17 cellular contexts compared by ENCODE assay signal in the genomic region with DNA sequence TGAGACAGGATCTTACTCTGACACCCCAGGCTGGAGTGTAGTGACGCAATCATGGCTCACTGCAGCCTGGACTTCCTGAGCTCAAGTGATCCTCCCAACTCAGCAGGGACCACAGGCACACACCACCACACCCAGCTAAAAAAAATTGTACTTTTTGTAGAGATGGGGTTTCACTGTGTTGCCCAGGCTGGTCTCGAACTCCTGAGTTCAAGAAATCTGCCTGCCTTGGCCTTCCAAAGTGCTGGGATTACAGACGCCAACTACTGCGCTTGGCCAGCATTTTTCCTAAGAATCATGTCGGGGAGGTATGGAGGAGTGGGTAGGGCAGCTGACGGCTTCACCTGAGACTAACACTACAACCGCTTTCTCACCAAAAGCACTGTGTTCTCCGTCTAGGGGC. TPM values are rescaled to one million over a fixed set of nuclear protein-coding genes. Genes with fewer than 3 reads are reported as not detected.
DNase-seq lines count a peak whose midpoint lies in the region; ATAC-seq and TF ChIP-seq lines count a peak whose summit lies in the region.
"Had no signal": no experiment of that assay in that cellular context is flagged by ENCODE, and none has a peak within 500 bp of the region (broad histone marks: within the 10 kb centered on the region; RNA-seq: fewer than 3 reads in every experiment).

No MANE protein-coding gene starts in this region.

- no peak overlapping the region for H3K27ac Mint-ChIP-seq in type B pancreatic cell
- H3K27ac Mint-ChIP-seq: CD14-positive monocyte; CD8-positive, alpha-beta T cell had no signal

- H3K4me3 ChIP-seq in colonic mucosa: no peak overlapping the region
- H3K4me3 ChIP-seq in epithelial cell of esophagus (ENCODE audit: low read length): no peak overlapping the region
- H3K4me3 ChIP-seq: A549, GM23248 had no signal

- H3K4me1 Mint-ChIP-seq in type B pancreatic cell (ENCODE audit: unreplicated experiment): peaks cover under 1% of the 10 kb centered on the region
- H3K4me1 Mint-ChIP-seq: CD14-positive monocyte had no signal

- H3K9me3 Mint-ChIP-seq in type B pancreatic cell: no peaks in the 10 kb centered on the region
- H3K9me3 Mint-ChIP-seq: CD8-positive, alpha-beta T cell had no signal

- H3K4me1 ChIP-seq in colonic mucosa: no peaks in the 10 kb centered on the region
- H3K4me1 ChIP-seq: A549, BE2C had no signal

- no peaks in the 10 kb centered on the region for H3K9me3 ChIP-seq in colonic mucosa
- H3K9me3 ChIP-seq: A549, BE2C had no signal

- TF ChIP-seq EP300 in Ishikawa (IDR thresholded peaks at IDR 0.05; ENCODE audit: borderline replicate concordance): no peak

- no peaks in the 10 kb centered on the region for H3K36me3 Mint-ChIP-seq in type B pancreatic cell
- H3K36me3 Mint-ChIP-seq: CD14-positive monocyte; CD8-positive, alpha-beta T cell had no signal

- TF ChIP-seq CTCF in colonic mucosa (IDR thresholded peaks at IDR 0.05) (no peak), epithelial cell of esophagus (IDR thresholded peaks at IDR 0.05; ENCODE audit: insufficient read depth, low read depth, low read length, missing control alignments) (no peak), type B pancreatic cell (conservative IDR thresholded peaks at IDR 0.05) (no peak)

- H3K27me3 Mint-ChIP-seq in type B pancreatic cell: peaks cover 2% of the 10 kb centered on the region

- no peak overlapping the region for H3K27ac ChIP-seq in colonic mucosa
- H3K27ac ChIP-seq: A549, GM23248 had no signal

- ATAC-seq in GM21786 (IDR thresholded peaks at IDR 0.05; ENCODE audit: unreplicated experiment): no peak
- ATAC-seq: A549; CD8-positive, alpha-beta T cell had no signal

- no peaks in the 10 kb centered on the region for H3K27me3 ChIP-seq in colonic mucosa
- H3K27me3 ChIP-seq: BE2C had no signal

- no peaks in the 10 kb centered on the region for H3K36me3 ChIP-seq in colonic mucosa
- H3K36me3 ChIP-seq: BE2C had no signal

- intact Hi-C loops in colonic mucosa (cut with DNase I): no loop called here

- TF ChIP-seq RAD21 in Ishikawa (IDR thresholded peaks at IDR 0.05; ENCODE audit: low read depth): no peak

- DNase-seq in colonic mucosa: peak; percentile 1
- peak; percentile 24 for DNase-seq in epithelial cell of esophagus (ENCODE audit: low read depth)
- peak; percentile 18 for DNase-seq in type B pancreatic cell (ENCODE audit: extremely low spot score, unreplicated experiment)
- no peak for DNase-seq in D341Med (ENCODE audit: low spot score)
- DNase-seq in activated CD4-positive, alpha-beta T cell treated with anti-CD3 and anti-CD28 coated beads for 1 hour: no peak
- no peak for DNase-seq in central memory CD4-positive, alpha-beta T cell
- DNase-seq: BE2C; CD8-positive, alpha-beta T cell; COR-L47; DMS53; GF-D8; GM23248; H7 had no signal

- no peak overlapping the region for H3K9ac ChIP-seq in colonic mucosa (ENCODE audit: low read depth in 2 of 2, low read length in 2 of 2)
- H3K9ac ChIP-seq: GM23248 had no signal

- H3K4me3 Mint-ChIP-seq in type B pancreatic cell: no peak overlapping the region
- H3K4me3 Mint-ChIP-seq: CD14-positive monocyte; CD8-positive, alpha-beta T cell had no signal

TF ChIP-seq in Ishikawa, 13 proteins besides CTCF, POLR2A, EP300 and RAD21:
- TF ChIP-seq CEBPB (IDR thresholded peaks at IDR 0.05) (0 out of 2 replicates have a peak, but pooled peaks have one; percentile 8), TEAD4 (IDR thresholded peaks at IDR 0.05) (no peak)

RNA-seq across cellular contexts. Expression of a gene that starts 50.4 kb away (rescaled TPM):
- 1 to 10 TPM; 1.0 to 1.9 TPM for total RNA-seq in colonic mucosa
- total RNA-seq in type B pancreatic cell (ENCODE audit: low replicate concordance): 5.4 and 23.6 TPM in 2 replicates
- total RNA-seq: CD8-positive, alpha-beta T cell had no signal

Comparison
In these comparisons a context has a peak if more than half of its experiments do, and no peak if none do; other contexts are left out.
1. DNase-seq: peak in colonic mucosa (single experiment), epithelial cell of esophagus (single experiment) and type B pancreatic cell (single experiment); none in D341Med (single experiment), activated CD4-positive, alpha-beta T cell treated with anti-CD3 and anti-CD28 coated beads for 1 hour (single experiment) and central memory CD4-positive, alpha-beta T cell (single experiment).